Comparison of ENCODE assay signal across 8 cellular contexts in the genomic region with DNA sequence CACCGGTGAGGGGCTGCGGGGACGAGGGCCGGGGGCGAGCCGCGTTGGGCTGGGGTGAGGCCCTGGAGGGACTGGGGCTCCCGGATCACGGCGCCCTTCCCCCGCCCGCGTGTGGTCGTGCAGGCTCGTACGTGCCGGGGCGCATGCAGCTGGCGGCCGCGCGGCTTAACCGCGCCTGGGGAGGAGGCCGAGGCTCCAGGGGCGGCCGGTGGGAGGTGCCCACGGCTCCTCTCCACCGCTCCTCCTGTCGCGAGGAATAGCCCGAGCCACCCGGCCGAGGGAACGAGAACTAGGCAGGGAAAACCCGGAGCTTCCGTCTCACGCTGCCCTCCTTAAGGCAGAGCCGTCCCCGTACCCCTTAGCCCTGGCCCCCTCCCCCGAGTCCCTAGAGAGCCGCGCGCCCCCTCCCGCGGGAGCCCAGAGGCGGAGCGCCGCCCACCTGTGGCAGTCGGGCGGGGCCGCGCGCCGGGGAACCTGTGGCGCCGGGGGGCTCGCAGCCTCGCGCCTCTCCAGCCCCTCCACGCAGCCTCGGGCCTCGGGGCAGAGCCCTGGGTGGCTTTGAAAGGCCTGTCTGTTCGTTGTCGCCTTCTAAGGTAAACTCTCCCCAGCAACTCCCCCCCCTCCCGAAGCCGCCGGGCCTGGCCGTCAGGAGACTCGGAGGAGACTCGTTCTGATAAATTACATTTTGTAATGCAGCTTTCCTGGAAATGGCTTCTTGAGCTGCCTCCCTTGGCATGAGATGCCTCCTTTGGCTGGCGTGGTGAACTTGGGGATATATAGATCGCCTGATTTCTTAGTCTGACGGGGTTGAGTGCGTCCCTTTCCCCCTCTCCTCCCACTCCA. TPM values are rescaled to one million over a fixed set of nuclear protein-coding genes. Genes with fewer than 3 reads are reported as not detected.
DNase-seq lines count a peak whose midpoint lies in the region; ATAC-seq, FAIRE-seq and TF ChIP-seq lines count a peak whose summit lies in the region.

No MANE protein-coding gene starts in this region.

- H3K4me3 ChIP-seq in H1 (ENCODE audit: extremely low read depth in 1 of 4, insufficient read depth in 2 of 4, low read depth in 3 of 4, low read length in 4 of 4) (peak overlapping the region; percentile 43 to 77 (median 59)), mesendoderm (ENCODE audit: low read length) (peak overlapping the region; percentile 39)

- H4K5ac ChIP-seq in H9 (ENCODE audit: insufficient read length, low read depth, low read length) (no peak overlapping the region), H1 (ENCODE audit: insufficient read length, low read depth, low read length) (no peak overlapping the region), mesendoderm (ENCODE audit: low read length) (no peak overlapping the region)

- H3K56ac ChIP-seq in H9 (ENCODE audit: insufficient read length, low read depth, low read length) (no peak overlapping the region), H1 (replicated peaks; ENCODE audit: insufficient read length, low read depth, low read length) (peak overlapping the region; percentile 67), mesendoderm (ENCODE audit: low read length) (peak overlapping the region; percentile 81)

- peak; percentile 60 to 70 for ATAC-seq in stimulated activated naive B cell treated with anti-CD40 and anti-IgM and Interleukin-4, amounts not matched to agents 10 μg/mL and 1 μg/mL and 100 μg/mL, for 72 hours (replicated peaks)

- H3K9me3 Mint-ChIP-seq in H9, result no peaks in the 10 kb centered on the region; a peak in 1 of 5 replicates
- H3K9me3 Mint-ChIP-seq in stimulated activated naive B cell treated with anti-CD40 and anti-IgM and Interleukin-4, amounts not matched to agents 10 μg/mL and 1 μg/mL and 100 μg/mL, for 72 hours, result no peaks in the 10 kb centered on the region

- TF ChIP-seq CTCF in H9 (conservative IDR thresholded peaks at IDR 0.05) (no peak), H1 (IDR thresholded peaks at IDR 0.05; ENCODE audit: control extremely low read depth in 1 of 3, insufficient read depth in 1 of 3, low read depth in 1 of 3, low read length in 3 of 3) (no peak)

- H2BK5ac ChIP-seq in H9 (ENCODE audit: insufficient read length, low read length) (no peak overlapping the region), H1 (ENCODE audit: low read depth, low read length) (peak overlapping the region; percentile 80; the same call in 1 of the 2 replicates), mesendoderm (ENCODE audit: low read length) (no peak overlapping the region)

- H2AK5ac ChIP-seq in H9 (ENCODE audit: insufficient read length, low read length) (no peak overlapping the region), H1 (ENCODE audit: low read depth, low read length) (0 out of 2 replicates have a peak overlapping the region, but pooled peaks have one; percentile 65), mesendoderm (ENCODE audit: low read length) (no peak overlapping the region)

- no peak overlapping the region for H4K91ac ChIP-seq in H9 (ENCODE audit: insufficient read length, low read depth, low read length)
- peak overlapping the region; percentile 90 for H4K91ac ChIP-seq in H1 (replicated peaks; ENCODE audit: insufficient read length, low read length)

- H3K9ac ChIP-seq in H9 (ENCODE audit: extremely low read depth, insufficient read length, low read length), result peak overlapping the region; percentile 30
- H3K9ac ChIP-seq in H1 (replicated peaks in 1 of 4; ENCODE audit: extremely low read depth in 1 of 4, low read depth in 3 of 4, low read length in 3 of 4), result peak overlapping the region in 3 of 4 experiments; percentile 36 to 67 (median 51); a peak in 5 of 7 replicates
- peak overlapping the region; percentile 73 for H3K9ac ChIP-seq in mesendoderm (ENCODE audit: low read length)

- H3K23ac ChIP-seq in H9 (ENCODE audit: insufficient read length, low read depth, low read length), result no peak overlapping the region
- H3K23ac ChIP-seq in H1 (ENCODE audit: insufficient read length), result no peak overlapping the region
- no peak overlapping the region for H3K23ac ChIP-seq in mesendoderm (ENCODE audit: low read length)

- H2BK12ac ChIP-seq in H9 (ENCODE audit: insufficient read length, low read depth, low read length) (no peak overlapping the region), H1 (ENCODE audit: low read depth, low read length) (peak overlapping the region; percentile 97; the same call in 1 of the 2 replicates)

- peaks cover 31 to 47% of the 10 kb centered on the region in 2 experiments for H3K4me1 Mint-ChIP-seq in H9
- peaks cover 9 to 11% of the 10 kb centered on the region in 2 donors for H3K4me1 Mint-ChIP-seq in stimulated activated naive B cell treated with anti-CD40 and anti-IgM and Interleukin-4, amounts not matched to agents 10 μg/mL and 1 μg/mL and 100 μg/mL, for 72 hours

- FAIRE-seq in H1 (lab: Jason Lieb, UNC), result no peak

- H2BK120ac ChIP-seq in H9 (ENCODE audit: low read depth, low read length, poor library complexity, severe bottlenecking) (no peak overlapping the region), H1 (replicated peaks; ENCODE audit: low read depth, low read length) (no peak overlapping the region), mesendoderm (ENCODE audit: low read depth, low read length) (peak overlapping the region; percentile 3)

- no CpG with 5 or more reads among the region's 75 CpGs for WGBS in H9 (ENCODE audit: extremely low coverage, insufficient read length, low lambda C conversion rate)
- WGBS in H1 (ENCODE audit: extremely low coverage in 1 of 2, insufficient coverage in 1 of 2, insufficient read length in 1 of 2, insufficient replicate concordance in 2 of 2, low coverage in 1 of 2, low lambda C conversion rate in 2 of 2, missing lambda C conversion rate in 1 of 2), 2 experiments, result 0% methylated on average over 34 of the region's 75 CpGs; no CpG with 5 or more reads in 1 of the 2 experiments
- no CpG with 5 or more reads among the region's 75 CpGs for WGBS in mesendoderm (ENCODE audit: extremely low coverage, insufficient coverage, low lambda C conversion rate)

- 0 out of 7 replicates have a peak, but pooled peaks cover 0 to 2% (median 0%) of the 10 kb centered on the region in 3 experiments for H3K36me3 Mint-ChIP-seq in H9 (ENCODE audit: insufficient read depth in 1 of 3, low read depth in 3 of 3)
- no peaks in the 10 kb centered on the region for H3K36me3 Mint-ChIP-seq in stimulated activated naive B cell treated with anti-CD40 and anti-IgM and Interleukin-4, amounts not matched to agents 10 μg/mL and 1 μg/mL and 100 μg/mL, for 72 hours

- peaks cover 26% of the 10 kb centered on the region for H3K23me2 ChIP-seq in H9 (ENCODE audit: insufficient read length, low read depth, low read length, poor library complexity, severe bottlenecking)
- H3K23me2 ChIP-seq in H1 (ENCODE audit: low read depth, low read length), result peaks cover 18% of the 10 kb centered on the region

- peak; percentile 45 to 70 for TF ChIP-seq POLR2A in H1 (IDR thresholded peaks at IDR 0.05; ENCODE audit: control extremely low read depth in 1 of 2, low read depth in 2 of 2, low read length in 2 of 2)

- H3K27me3 Mint-ChIP-seq in H9 (ENCODE audit: low read depth), result peaks cover 77% of the 10 kb centered on the region
- peaks cover 41 to 48% of the 10 kb centered on the region in 2 donors for H3K27me3 Mint-ChIP-seq in stimulated activated naive B cell treated with anti-CD40 and anti-IgM and Interleukin-4, amounts not matched to agents 10 μg/mL and 1 μg/mL and 100 μg/mL, for 72 hours

- peak overlapping the region; percentile 83 for H3K14ac ChIP-seq in H9 (ENCODE audit: insufficient read depth, low read length)
- H3K14ac ChIP-seq in H1 (ENCODE audit: insufficient read length), result no peak overlapping the region

- peak overlapping the region; percentile 47 to 100 (median 80); a peak in 5 of 7 replicates for H3K27ac Mint-ChIP-seq in H9
- no peak overlapping the region for H3K27ac Mint-ChIP-seq in stimulated activated naive B cell treated with anti-CD40 and anti-IgM and Interleukin-4, amounts not matched to agents 10 μg/mL and 1 μg/mL and 100 μg/mL, for 72 hours

- no peaks in the 10 kb centered on the region for H3K27me3 ChIP-seq in H9 (ENCODE audit: insufficient read depth, low read length)
- peaks cover 2 to 22% (median 14%) of the 10 kb centered on the region in 4 experiments; a peak in 6 of 7 replicates for H3K27me3 ChIP-seq in H1 (replicated peaks in 1 of 4; ENCODE audit: control insufficient read depth in 3 of 4, extremely low read depth in 1 of 4, insufficient read depth in 3 of 4, low read length in 3 of 4)
- H3K27me3 ChIP-seq in mesendoderm (ENCODE audit: insufficient read depth, low read length, poor library complexity), result peaks cover 2% of the 10 kb centered on the region

- H3K18ac ChIP-seq in H9 (ENCODE audit: insufficient read length, low read depth, low read length) (peak overlapping the region; percentile 33), H1 (ENCODE audit: extremely low read depth, low read length) (peak overlapping the region; percentile 96; the same call in 1 of the 2 replicates), mesendoderm (ENCODE audit: low read length) (peak overlapping the region; percentile 25)

- H3K27ac ChIP-seq in H9 (ENCODE audit: insufficient read length, low read depth, low read length) (peak overlapping the region; percentile 52), H1 (ENCODE audit: low read depth, low read length) (peak overlapping the region; percentile 13; the same call in 1 of the 2 replicates), mesendoderm (ENCODE audit: low read depth, low read length) (peak overlapping the region; percentile 72)

- DNase-seq in NCI-H2081 (lab: John Stamatoyannopoulos, UW) (peak; percentile 15 to 35), NCI-H2081 treated with DMSO at 0.1 percent for 48 hours (lab: John Stamatoyannopoulos, UW) (no peak), H9 (peak; percentile 79), Kasumi-1 (lab: John Stamatoyannopoulos, UW) (peak; percentile 24 to 27), H1 (ENCODE audit: low read depth in 1 of 2, low spot score in 2 of 2) (peak; percentile 50 to 83), mesendoderm (peak; percentile 78)
- peak; percentile 34 for DNase-seq in activated CD4-positive, CD25-positive, alpha-beta regulatory T cell treated with anti-CD3 and anti-CD28 coated beads, Interleukin-2, amount 50 U/mL, for 72 hours
- DNase-seq in stimulated activated naive B cell treated with anti-CD40 and anti-IgM and Interleukin-4, amounts not matched to agents 10 μg/mL and 1 μg/mL and 100 μg/mL, for 72 hours, result peak; percentile 21

- CTCF ChIA-PET in H1 (lab: Charles Lee; ENCODE audit: partially characterized antibody), result interaction anchor here (1.2 to 1.8 kb wide), 2 partner anchors 45 to 60 kb away, joined by 3 to 7 read pairs; no protein-coding TSS in a partner anchor

- H2BK20ac ChIP-seq in H9 (ENCODE audit: low read depth, low read length, poor library complexity, severe bottlenecking) (no peak overlapping the region), H1 (ENCODE audit: low read length) (no peak overlapping the region)

- no peaks in the 10 kb centered on the region for H3K36me3 ChIP-seq in H1 (ENCODE audit: control insufficient read depth in 2 of 4, insufficient read depth in 4 of 4, low read length in 3 of 4)
- H3K36me3 ChIP-seq in mesendoderm (ENCODE audit: control insufficient read depth, insufficient read depth, low read length), result no peaks in the 10 kb centered on the region

- H2AFZ ChIP-seq in H9 (ENCODE audit: low read length) (no peak overlapping the region), H1 (ENCODE audit: low read length) (no peak overlapping the region)

- no peaks in the 10 kb centered on the region for H4K20me1 ChIP-seq in H9 (ENCODE audit: control insufficient read depth, insufficient read depth, insufficient read length)
- H4K20me1 ChIP-seq in H1 (replicated peaks in 1 of 2; ENCODE audit: control insufficient read depth in 1 of 2, insufficient read depth in 2 of 2, low read length in 2 of 2), result no peaks in the 10 kb centered on the region

- peaks cover 6% of the 10 kb centered on the region; the same call in 1 of the 2 replicates for H3K4me1 ChIP-seq in H9 (ENCODE audit: insufficient read depth, low read length)
- peaks cover 9 to 15% (median 11%) of the 10 kb centered on the region in 4 experiments for H3K4me1 ChIP-seq in H1 (replicated peaks in 1 of 4; ENCODE audit: control insufficient read depth in 3 of 4, insufficient read depth in 4 of 4, low read length in 3 of 4)
- peaks cover 3% of the 10 kb centered on the region for H3K4me1 ChIP-seq in mesendoderm (ENCODE audit: control insufficient read depth, low read depth, low read length)

- H4K8ac ChIP-seq in H9 (replicated peaks; ENCODE audit: insufficient read length, low read depth, low read length), result no peak overlapping the region
- H4K8ac ChIP-seq in H1 (ENCODE audit: extremely low read depth, insufficient read depth, low read length), result peak overlapping the region; percentile 74
- H4K8ac ChIP-seq in mesendoderm (ENCODE audit: low read depth, low read length), result no peak overlapping the region

- no peak overlapping the region for H2BK15ac ChIP-seq in H9 (ENCODE audit: low read depth, low read length)
- H2BK15ac ChIP-seq in H1 (ENCODE audit: low read length), result no peak overlapping the region
- no peak overlapping the region for H2BK15ac ChIP-seq in mesendoderm (replicated peaks; ENCODE audit: low read depth)

- H3K4ac ChIP-seq in H9 (ENCODE audit: low read depth, low read length) (no peak overlapping the region), H1 (replicated peaks; ENCODE audit: insufficient read length, low read depth, low read length) (no peak overlapping the region), mesendoderm (ENCODE audit: low read depth, low read length) (no peak overlapping the region)

- no peak for TF ChIP-seq EP300 in H1 (IDR thresholded peaks at IDR 0.05; ENCODE audit: borderline replicate concordance in 1 of 2, low read depth in 2 of 2, low read length in 2 of 2)

- peak overlapping the region; percentile 77 to 95 for H3K4me3 Mint-ChIP-seq in H9
- H3K4me3 Mint-ChIP-seq in stimulated activated naive B cell treated with anti-CD40 and anti-IgM and Interleukin-4, amounts not matched to agents 10 μg/mL and 1 μg/mL and 100 μg/mL, for 72 hours, result peak overlapping the region; percentile 87 to 88

- POLR2A ChIA-PET in H1 (lab: Charles Lee; ENCODE audit: partially characterized antibody), result interaction anchor here (0.7 to 5.2 kb wide), 21 partner anchors 8 to 543 kb away, joined by 3 to 48 read pairs (median 4); partner anchors contain the start of gene JAK1

- H3K79me2 ChIP-seq in H9 (ENCODE audit: insufficient read depth, low read length) (peaks cover 18% of the 10 kb centered on the region; the same call in 1 of the 2 replicates), H1 (ENCODE audit: control insufficient read depth in 1 of 2, insufficient read depth in 2 of 2, low read length in 2 of 2) (peaks cover 2 to 24% of the 10 kb centered on the region in 2 experiments; a peak in 3 of 4 replicates), mesendoderm (ENCODE audit: control insufficient read depth, insufficient read depth, low read length) (peaks cover 6% of the 10 kb centered on the region)

- no peak for TF ChIP-seq RAD21 in H1 (IDR thresholded peaks at IDR 0.05 in 1 of 2, conservative IDR thresholded peaks at IDR 0.05 in 1 of 2; ENCODE audit: low read depth in 2 of 2, low read length in 2 of 2)

- no peak overlapping the region for H3T11ph ChIP-seq in H9 (ENCODE audit: low read length)

- H3K9me3 ChIP-seq in H9 (ENCODE audit: control insufficient read depth, low read depth, low read length) (no peaks in the 10 kb centered on the region), H1 (ENCODE audit: insufficient read depth in 2 of 2, low read depth in 1 of 2, low read length in 1 of 2) (no peaks in the 10 kb centered on the region)

- H3K4me2 ChIP-seq in H9 (ENCODE audit: insufficient read depth, insufficient read length, low read length) (peak overlapping the region; percentile 96), H1 (ENCODE audit: insufficient read depth in 1 of 2, low read depth in 2 of 2, low read length in 2 of 2) (peak overlapping the region; percentile 65 to 96), mesendoderm (ENCODE audit: low read length) (peak overlapping the region; percentile 94)

- H3K79me1 ChIP-seq in H9 (ENCODE audit: insufficient read depth, low read depth, low read length, poor library complexity, severe bottlenecking) (no peaks in the 10 kb centered on the region), H1 (ENCODE audit: low read depth, low read length) (no peaks in the 10 kb centered on the region; the same call in 1 of the 2 replicates), mesendoderm (ENCODE audit: low read length) (no peaks in the 10 kb centered on the region)

RNA-seq across cellular contexts. Expression of gene AK4, which starts 0.8 kb away (rescaled TPM):
- total RNA-seq in H9 (2021), result 45.2 and 45.6 TPM in 2 replicates
- total RNA-seq in H1 (2021; fragmentation: NEBNext Ultra II Directional; extraction: Animal tissue kit (Norgen Biotek cat#: 25700)), result 159 and 175 TPM in 2 replicates
- 38.6 and 64.5 TPM in 2 replicates for polyA plus RNA-seq in H1 (2011; rRNA removed)
- polyA plus RNA-seq in H1 (2011; cell fraction: cytosol; rRNA removed), result 43.2 TPM
- 26.7 TPM for polyA plus RNA-seq in H1 (2011; cell fraction: nucleus; rRNA removed)
- 54.2 to 73.8 TPM (median 65.5 TPM) in 4 replicates for polyA plus RNA-seq in H1 (2012, experiment 1 of 2)
- 24.0 TPM for polyA plus RNA-seq in H1 (2012, experiment 2 of 2)
- polyA plus RNA-seq in H1 (2013, experiment 1 of 2), result 109 TPM
- 113 TPM for polyA plus RNA-seq in H1 (2013, experiment 2 of 2)
- polyA minus RNA-seq in H1 (2011; rRNA and poly(A)+ RNA removed), result 75.4 and 132 TPM in 2 replicates
- 33.1 TPM for polyA minus RNA-seq in H1 (2011; cell fraction: cytosol; rRNA and poly(A)+ RNA removed)
- polyA minus RNA-seq in H1 (2011; cell fraction: nucleus; rRNA and poly(A)+ RNA removed), result 38.6 TPM
- polyA plus RNA-seq in mesendoderm (2013, experiment 1 of 2), result 73.7 TPM
- 75.7 TPM for polyA plus RNA-seq in mesendoderm (2013, experiment 2 of 2)

Comparison
In these comparisons a context has a peak if more than half of its experiments do, and no peak if none do; other contexts are left out.
1. H3K18ac ChIP-seq: peak in every context shown above with its lines; median percentile 96 in H1; 33 in H9; 25 in mesendoderm.
2. H3K27ac ChIP-seq: peak in every context shown above with its lines; median percentile 72 in mesendoderm; 52 in H9; 13 in H1.